ENCODE assay signal across 1 cellular context in genomic region chr9:124381073-124381945, GRCh38.
TF ChIP-seq lines count a peak whose summit lies in the region.

No MANE protein-coding gene starts in this region.

TF ChIP-seq in GM12878, 131 proteins besides CTCF, POLR2A, EP300 and RAD21 (continued from another document):
- TF ChIP-seq ZNF592 (IDR thresholded peaks at IDR 0.05) (no peak), CBFB (IDR thresholded peaks at IDR 0.05; ENCODE audit: low read depth) (no peak), FOXK2 (IDR thresholded peaks at IDR 0.05) (no peak), CHD1 (IDR thresholded peaks at IDR 0.05; ENCODE audit: low read depth, low read length) (no peak), YY1 (IDR thresholded peaks at IDR 0.05; ENCODE audit: low read depth, low read length) (no peak), PML (IDR thresholded peaks at IDR 0.05; ENCODE audit: low read length) (no peak), USF1 (IDR thresholded peaks at IDR 0.05; ENCODE audit: borderline replicate concordance, extremely low read length, insufficient read depth, low read depth, low read length) (no peak), CEBPB (IDR thresholded peaks at IDR 0.05; ENCODE audit: borderline replicate concordance in 1 of 2, low read depth in 2 of 2, low read length in 2 of 2) (no peak), REST (IDR thresholded peaks at IDR 0.05; ENCODE audit: low read depth, low read length) (no peak), LARP7 (IDR thresholded peaks at IDR 0.05) (no peak)
